1 cellular context compared by ENCODE assay signal in the genomic region with DNA sequence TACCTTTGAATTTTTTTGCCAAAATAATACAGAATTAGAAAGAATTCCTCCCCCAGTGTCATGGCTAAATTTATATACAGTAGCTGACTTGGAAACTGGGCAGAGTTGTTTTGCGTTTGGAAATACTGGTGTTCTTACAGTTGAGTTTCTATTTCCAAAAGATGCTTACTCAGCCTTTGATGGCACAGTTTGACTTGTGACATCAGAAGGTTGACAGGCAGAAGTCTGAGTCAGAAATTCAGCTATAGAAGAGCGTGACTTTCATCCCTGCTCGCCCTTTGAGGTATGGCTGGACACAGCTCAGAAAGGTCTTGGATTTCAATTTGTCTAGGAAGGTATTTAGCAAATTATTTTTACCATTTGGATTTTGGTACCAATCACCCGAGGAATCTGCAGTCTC.
A peak's percentile ranks its signal among the peaks of the same experiment; 100 is the strongest.
TF ChIP-seq lines count a peak whose summit lies in the region.

No MANE protein-coding gene starts in this region.

TF ChIP-seq in K562, 482 proteins besides CTCF, POLR2A, EP300 and RAD21 (continued from another document):
- TF ChIP-seq, protein P1, sequence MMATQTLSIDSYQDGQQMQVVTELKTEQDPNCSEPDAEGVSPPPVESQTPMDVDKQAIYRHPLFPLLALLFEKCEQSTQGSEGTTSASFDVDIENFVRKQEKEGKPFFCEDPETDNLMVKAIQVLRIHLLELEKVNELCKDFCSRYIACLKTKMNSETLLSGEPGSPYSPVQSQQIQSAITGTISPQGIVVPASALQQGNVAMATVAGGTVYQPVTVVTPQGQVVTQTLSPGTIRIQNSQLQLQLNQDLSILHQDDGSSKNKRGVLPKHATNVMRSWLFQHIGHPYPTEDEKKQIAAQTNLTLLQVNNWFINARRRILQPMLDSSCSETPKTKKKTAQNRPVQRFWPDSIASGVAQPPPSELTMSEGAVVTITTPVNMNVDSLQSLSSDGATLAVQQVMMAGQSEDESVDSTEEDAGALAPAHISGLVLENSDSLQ (IDR thresholded peaks at IDR 0.05) = peak; percentile 36; the same call in 1 of the 2 replicates
- TF ChIP-seq PHF21A (IDR thresholded peaks at IDR 0.05; ENCODE audit: borderline replicate concordance, low read depth) = no peak
- peak; percentile 67 for TF ChIP-seq MAFF (IDR thresholded peaks at IDR 0.05; ENCODE audit: low read length)
- TF ChIP-seq TARDBP (IDR thresholded peaks at IDR 0.05) = no peak
- no peak for TF ChIP-seq ZNF507 (tag; conservative IDR thresholded peaks at IDR 0.05)
- no peak for TF ChIP-seq NR3C1 (CRISPR knock-in tag; IDR thresholded peaks at IDR 0.05)
- TF ChIP-seq C11orf30 (IDR thresholded peaks at IDR 0.05; ENCODE audit: low read depth) = peak; percentile 92
- TF ChIP-seq, protein P2, sequence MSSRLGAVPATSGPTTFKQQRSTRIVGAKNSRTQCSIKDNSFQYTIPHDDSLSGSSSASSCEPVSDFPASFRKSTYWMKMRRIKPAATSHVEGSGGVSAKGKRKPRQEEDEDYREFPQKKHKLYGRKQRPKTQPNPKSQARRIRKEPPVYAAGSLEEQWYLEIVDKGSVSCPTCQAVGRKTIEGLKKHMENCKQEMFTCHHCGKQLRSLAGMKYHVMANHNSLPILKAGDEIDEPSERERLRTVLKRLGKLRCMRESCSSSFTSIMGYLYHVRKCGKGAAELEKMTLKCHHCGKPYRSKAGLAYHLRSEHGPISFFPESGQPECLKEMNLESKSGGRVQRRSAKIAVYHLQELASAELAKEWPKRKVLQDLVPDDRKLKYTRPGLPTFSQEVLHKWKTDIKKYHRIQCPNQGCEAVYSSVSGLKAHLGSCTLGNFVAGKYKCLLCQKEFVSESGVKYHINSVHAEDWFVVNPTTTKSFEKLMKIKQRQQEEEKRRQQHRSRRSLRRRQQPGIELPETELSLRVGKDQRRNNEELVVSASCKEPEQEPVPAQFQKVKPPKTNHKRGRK (tag; IDR thresholded peaks at IDR 0.05) = no peak
- TF ChIP-seq GATA2 (CRISPR knock-in tag; IDR thresholded peaks at IDR 0.05) = no peak
- TF ChIP-seq EWSR1 (IDR thresholded peaks at IDR 0.05; ENCODE audit: borderline replicate concordance, low read depth, partially characterized antibody) = no peak
- TF ChIP-seq NRF1 (conservative IDR thresholded peaks at IDR 0.05 in 1 of 2, IDR thresholded peaks at IDR 0.05 in 1 of 2) = no peak
- peak; percentile 87 for TF ChIP-seq MAFK (IDR thresholded peaks at IDR 0.05; ENCODE audit: low read length)
